In genomic region chr3:177646749-177647148, GRCh38 we compare ENCODE assay signal across 14 cellular contexts.
DNase-seq lines count a peak whose midpoint lies in the region; ATAC-seq, FAIRE-seq and TF ChIP-seq lines count a peak whose summit lies in the region.
"Had no signal": no experiment of that assay in that cellular context is flagged by ENCODE, and none has a peak within 500 bp of the region (broad histone marks: within the 10 kb centered on the region; RNA-seq: fewer than 3 reads in every experiment).

No MANE protein-coding gene starts in this region.

- H3K9me3 ChIP-seq in upper lobe of right lung (no peaks in the 10 kb centered on the region), pancreas (no peaks in the 10 kb centered on the region)
- H3K9me3 ChIP-seq: heart left ventricle, vagina had no signal

- CTCF ChIA-PET in activated naive CD4-positive, alpha-beta T cell treated with anti-CD3 and anti-CD28 coated beads for 36 hours (lab: Charles Lee), result interaction anchor here (0.7 kb wide), 1 partner anchor 42 kb away, joined by 5 read pairs; no protein-coding TSS in a partner anchor
- CTCF ChIA-PET in activated CD4-positive, alpha-beta memory T cell treated with anti-CD3 and anti-CD28 coated beads for 36 hours (lab: Charles Lee), result interaction anchor here (1.6 kb wide), 1 partner anchor 17 kb away, joined by 4 read pairs; no protein-coding TSS in a partner anchor

- peaks cover 46% of the 10 kb centered on the region for H3K4me1 Mint-ChIP-seq in activated naive CD4-positive, alpha-beta T cell treated with anti-CD3 and anti-CD28 coated beads for 36 hours (ENCODE audit: low read depth)
- H3K4me1 Mint-ChIP-seq in activated CD4-positive, alpha-beta memory T cell treated with anti-CD3 and anti-CD28 coated beads for 36 hours (ENCODE audit: low read depth), result peaks cover 55% of the 10 kb centered on the region
- peaks cover 6% of the 10 kb centered on the region for H3K4me1 Mint-ChIP-seq in progenitor cell of endocrine pancreas (ENCODE audit: low read depth)

- no peaks in the 10 kb centered on the region for H3K9me3 Mint-ChIP-seq in activated naive CD4-positive, alpha-beta T cell treated with anti-CD3 and anti-CD28 coated beads for 36 hours
- no peaks in the 10 kb centered on the region for H3K9me3 Mint-ChIP-seq in activated CD4-positive, alpha-beta memory T cell treated with anti-CD3 and anti-CD28 coated beads for 36 hours
- no peaks in the 10 kb centered on the region for H3K9me3 Mint-ChIP-seq in progenitor cell of endocrine pancreas (ENCODE audit: low read depth)
- H3K9me3 Mint-ChIP-seq: nephron had no signal

- H3K27me3 ChIP-seq in upper lobe of right lung (no peaks in the 10 kb centered on the region), pancreas (no peaks in the 10 kb centered on the region)
- H3K27me3 ChIP-seq: heart left ventricle, vagina had no signal

- ATAC-seq in HG03460 (IDR thresholded peaks at IDR 0.05; ENCODE audit: unreplicated experiment), result peak; percentile 74
- peak; percentile 48 for ATAC-seq in upper lobe of right lung
- no peak for ATAC-seq in GM18868 (IDR thresholded peaks at IDR 0.05; ENCODE audit: unreplicated experiment)
- ATAC-seq in pancreas, result no peak
- ATAC-seq: heart left ventricle had no signal

- intact Hi-C loops in activated naive CD4-positive, alpha-beta T cell treated with anti-CD3 and anti-CD28 coated beads for 36 hours (cut with micrococcal nuclease), result loop anchor here (2.0 to 5.0 kb wide), 2 partner anchors 49 to 220 kb away; no protein-coding TSS in a partner anchor
- intact Hi-C loops in activated CD4-positive, alpha-beta memory T cell treated with anti-CD3 and anti-CD28 coated beads for 36 hours (cut with micrococcal nuclease), result loop anchor here (5.0 kb wide), 2 partner anchors 49 to 94 kb away; no protein-coding TSS in a partner anchor
- intact Hi-C loops in upper lobe of right lung (cut with DNase I) (no loop called here), pancreas (cut with DNase I) (no loop called here)

- H3K27ac ChIP-seq in upper lobe of right lung, result no peak overlapping the region
- no peak overlapping the region for H3K27ac ChIP-seq in pancreas
- H3K27ac ChIP-seq: vagina had no signal

- POLR2A ChIA-PET in activated CD4-positive, alpha-beta memory T cell treated with anti-CD3 and anti-CD28 coated beads for 36 hours (lab: Charles Lee), result no interaction called here

- H3K4me1 ChIP-seq in upper lobe of right lung (no peaks in the 10 kb centered on the region), pancreas (no peaks in the 10 kb centered on the region)
- H3K4me1 ChIP-seq: vagina had no signal

- DNase-seq in activated naive CD4-positive, alpha-beta T cell treated with anti-CD3 and anti-CD28 coated beads for 36 hours, result peak; percentile 48
- no peak for DNase-seq in activated naive CD4-positive, alpha-beta T cell treated with anti-CD3 and anti-CD28 coated beads, Interleukin-2, amount 50 U/mL, for 16 hours
- peak; percentile 45 for DNase-seq in activated CD4-positive, alpha-beta memory T cell treated with anti-CD3 and anti-CD28 coated beads for 36 hours
- DNase-seq in upper lobe of right lung (no peak), progenitor cell of endocrine pancreas (ENCODE audit: low spot score, unreplicated experiment) (no peak), pancreas (no peak)
- DNase-seq: cortex of kidney, heart left ventricle, NCI-H1436 treated with DMSO at 0.1 percent for 48 hours, Right ventricle myocardium superior had no signal

- no peaks in the 10 kb centered on the region for H3K36me3 Mint-ChIP-seq in activated naive CD4-positive, alpha-beta T cell treated with anti-CD3 and anti-CD28 coated beads for 36 hours (ENCODE audit: low read depth)
- H3K36me3 Mint-ChIP-seq in activated CD4-positive, alpha-beta memory T cell treated with anti-CD3 and anti-CD28 coated beads for 36 hours, result no peaks in the 10 kb centered on the region
- no peaks in the 10 kb centered on the region for H3K36me3 Mint-ChIP-seq in progenitor cell of endocrine pancreas (ENCODE audit: insufficient read depth)

- no peak overlapping the region for H3K4me3 Mint-ChIP-seq in activated naive CD4-positive, alpha-beta T cell treated with anti-CD3 and anti-CD28 coated beads for 36 hours
- no peak overlapping the region for H3K4me3 Mint-ChIP-seq in activated CD4-positive, alpha-beta memory T cell treated with anti-CD3 and anti-CD28 coated beads for 36 hours
- H3K4me3 Mint-ChIP-seq in progenitor cell of endocrine pancreas (ENCODE audit: low read depth), result no peak overlapping the region
- H3K4me3 Mint-ChIP-seq: nephron had no signal

- H3K36me3 ChIP-seq in upper lobe of right lung, result no peaks in the 10 kb centered on the region
- H3K36me3 ChIP-seq in pancreas, result no peaks in the 10 kb centered on the region
- H3K36me3 ChIP-seq: heart left ventricle, vagina had no signal

- no peak overlapping the region for H3K27ac Mint-ChIP-seq in activated naive CD4-positive, alpha-beta T cell treated with anti-CD3 and anti-CD28 coated beads for 36 hours
- no peak overlapping the region for H3K27ac Mint-ChIP-seq in activated CD4-positive, alpha-beta memory T cell treated with anti-CD3 and anti-CD28 coated beads for 36 hours
- no peak overlapping the region for H3K27ac Mint-ChIP-seq in progenitor cell of endocrine pancreas

- no peak for FAIRE-seq in pancreas (lab: Jason Lieb, UNC)

- no peaks in the 10 kb centered on the region for H3K27me3 Mint-ChIP-seq in activated naive CD4-positive, alpha-beta T cell treated with anti-CD3 and anti-CD28 coated beads for 36 hours (ENCODE audit: low read depth)
- no peaks in the 10 kb centered on the region for H3K27me3 Mint-ChIP-seq in activated CD4-positive, alpha-beta memory T cell treated with anti-CD3 and anti-CD28 coated beads for 36 hours
- H3K27me3 Mint-ChIP-seq in progenitor cell of endocrine pancreas, result no peaks in the 10 kb centered on the region

- no peak for TF ChIP-seq CTCF in upper lobe of right lung (IDR thresholded peaks at IDR 0.05)
- no peak for TF ChIP-seq CTCF in progenitor cell of endocrine pancreas (IDR thresholded peaks at IDR 0.05; ENCODE audit: unreplicated experiment)
- TF ChIP-seq CTCF in pancreas (IDR thresholded peaks at IDR 0.05), result no peak

- WGBS in pancreas, 2 donors, result 82 to 87% methylated on average over 3 of the region's 3 CpGs

- H3K4me3 ChIP-seq in upper lobe of right lung, result no peak overlapping the region
- H3K4me3 ChIP-seq in pancreas, result no peak overlapping the region
- H3K4me3 ChIP-seq: heart left ventricle, vagina had no signal

Comparison
In these comparisons a context has a peak if more than half of its experiments do, and no peak if none do; other contexts are left out.
1. DNase-seq: peak in activated naive CD4-positive, alpha-beta T cell treated with anti-CD3 and anti-CD28 coated beads for 36 hours (single experiment) and activated CD4-positive, alpha-beta memory T cell treated with anti-CD3 and anti-CD28 coated beads for 36 hours (single experiment); none in activated naive CD4-positive, alpha-beta T cell treated with anti-CD3 and anti-CD28 coated beads, Interleukin-2, amount 50 U/mL, for 16 hours (single experiment), upper lobe of right lung (single experiment), progenitor cell of endocrine pancreas (single experiment) and pancreas (0 of 6).
2. ATAC-seq: peak in HG03460 (single experiment) and upper lobe of right lung (single experiment); none in GM18868 (single experiment) and pancreas (0 of 4).
3. intact Hi-C loops: an anchor here in activated naive CD4-positive, alpha-beta T cell treated with anti-CD3 and anti-CD28 coated beads for 36 hours (2.0 to 5.0 kb wide) and activated CD4-positive, alpha-beta memory T cell treated with anti-CD3 and anti-CD28 coated beads for 36 hours (5.0 kb wide); none called in upper lobe of right lung and pancreas.